ENCODE assay signal across 8 cellular contexts in the genomic region with DNA sequence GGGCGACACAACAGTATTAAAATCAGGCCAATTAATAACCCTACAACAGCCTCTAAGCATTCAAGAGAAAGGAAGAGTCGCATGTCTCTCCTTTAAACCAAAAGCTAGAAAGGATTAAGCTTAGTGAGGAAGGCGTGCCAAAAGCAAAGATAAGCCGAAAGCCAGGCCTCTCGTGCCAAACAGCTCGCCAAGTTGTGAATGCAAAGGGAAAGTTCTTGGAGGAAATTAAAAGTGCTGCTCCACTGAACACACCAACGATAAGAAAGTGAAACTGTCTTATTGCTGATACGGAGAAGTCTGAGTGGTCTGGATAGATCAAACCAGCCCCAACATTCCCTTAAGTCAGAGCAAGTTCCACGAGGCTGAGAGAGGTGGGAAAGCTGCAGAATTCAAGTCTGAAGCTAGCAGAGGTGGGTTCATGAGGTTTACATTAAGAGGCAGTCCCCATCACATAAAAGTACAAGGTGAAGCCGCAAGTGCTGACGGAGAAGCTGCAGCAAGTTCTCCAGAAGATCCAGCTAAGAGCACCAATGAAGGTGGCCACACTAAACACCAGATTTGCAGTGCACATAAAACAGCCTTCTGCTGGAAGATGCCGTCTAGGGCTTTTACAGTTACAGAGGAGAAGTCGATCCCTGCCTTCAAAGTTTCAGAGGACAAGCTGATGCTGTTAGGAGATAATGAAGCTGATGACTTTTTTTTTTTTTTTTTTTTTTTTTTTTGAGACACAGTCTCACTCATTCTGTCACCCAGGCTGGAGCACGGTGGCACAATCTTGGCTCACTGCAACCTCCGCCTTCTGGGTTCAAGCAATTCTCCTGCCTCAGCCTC.
DNase-seq lines count a peak whose midpoint lies in the region; ATAC-seq and TF ChIP-seq lines count a peak whose summit lies in the region.

No MANE protein-coding gene starts in this region.

- peak overlapping the region; percentile 86 for H3K27ac Mint-ChIP-seq in CD4-positive, alpha-beta T cell
- no peak overlapping the region for H3K27ac Mint-ChIP-seq in osteocyte (ENCODE audit: unreplicated experiment)

- no peaks in the 10 kb centered on the region for H3K27me3 Mint-ChIP-seq in CD4-positive, alpha-beta T cell
- H3K27me3 Mint-ChIP-seq in osteocyte (ENCODE audit: unreplicated experiment): no peaks in the 10 kb centered on the region

- peak overlapping the region; percentile 62 for H3K4me3 ChIP-seq in effector memory CD4-positive, alpha-beta T cell (ENCODE audit: insufficient read depth, low read depth, low read length, poor library complexity, severe bottlenecking)

- no peaks in the 10 kb centered on the region for H3K36me3 ChIP-seq in effector memory CD4-positive, alpha-beta T cell (ENCODE audit: control insufficient read depth, insufficient read depth, low read length)

- H3K4me3 Mint-ChIP-seq in CD4-positive, alpha-beta T cell: peak overlapping the region; percentile 80
- no peak overlapping the region for H3K4me3 Mint-ChIP-seq in osteocyte (ENCODE audit: unreplicated experiment)

- no peaks in the 10 kb centered on the region for H3K4me1 ChIP-seq in effector memory CD4-positive, alpha-beta T cell (ENCODE audit: control insufficient read depth, insufficient read depth, low read length, poor library complexity, severe bottlenecking)

- H3K27me3 ChIP-seq in CD4-positive, alpha-beta T cell (ENCODE audit: control insufficient read depth, insufficient read depth, low read length): no peaks in the 10 kb centered on the region
- H3K27me3 ChIP-seq in effector memory CD4-positive, alpha-beta T cell (replicated peaks; ENCODE audit: control insufficient read depth, insufficient read depth, low read length, poor library complexity, severe bottlenecking): no peaks in the 10 kb centered on the region

- H3K27ac ChIP-seq in CD4-positive, alpha-beta T cell (ENCODE audit: low read depth, low read length): peak overlapping the region; percentile 58
- peak overlapping the region; percentile 31 for H3K27ac ChIP-seq in effector memory CD4-positive, alpha-beta T cell (ENCODE audit: insufficient read depth, low read length, poor library complexity, severe bottlenecking)

- TF ChIP-seq CTCF in CD4-positive, alpha-beta T cell (IDR thresholded peaks at IDR 0.05): no peak
- TF ChIP-seq CTCF in osteocyte (IDR thresholded peaks at IDR 0.05): no peak

- POLR2A ChIA-PET in CD4-positive, alpha-beta T cell (lab: Charles Lee): interaction anchor here (0.6 to 4.8 kb wide), 13 partner anchors 8 to 118 kb away, joined by 3 to 33 read pairs (median 4); no protein-coding TSS in a partner anchor

- peak in 3 of 10 experiments; percentile 17 to 31 (median 26) for DNase-seq in CD4-positive, alpha-beta T cell
- DNase-seq in NAMALWA (ENCODE audit: low spot score) (peak; percentile 81), osteocyte (ENCODE audit: extremely low spot score, unreplicated experiment) (peak; percentile 46), GM19240 (ENCODE audit: insufficient read length, low spot score) (no peak), iPS-NIHi11 (ENCODE audit: low spot score) (no peak)
- no peak for DNase-seq in effector memory CD4-positive, alpha-beta T cell

- no peaks in the 10 kb centered on the region for H3K9me3 Mint-ChIP-seq in CD4-positive, alpha-beta T cell
- peaks cover under 1% of the 10 kb centered on the region for H3K9me3 Mint-ChIP-seq in osteocyte (ENCODE audit: unreplicated experiment)

- intact Hi-C loops in CD4-positive, alpha-beta T cell (cut with DNase I, micrococcal nuclease): loop anchor here in 1 of 2 experiments (1.0 to 10.0 kb wide), 4 partner anchors 18 to 111 kb away; no protein-coding TSS in a partner anchor

- CTCF ChIA-PET in CD4-positive, alpha-beta T cell (lab: Charles Lee): interaction anchor here (1.4 kb wide), 1 partner anchor 157 kb away, joined by 3 read pairs; no protein-coding TSS in a partner anchor

- H3K36me3 Mint-ChIP-seq in CD4-positive, alpha-beta T cell (ENCODE audit: low read depth): peaks cover 5% of the 10 kb centered on the region
- H3K36me3 Mint-ChIP-seq in osteocyte (ENCODE audit: unreplicated experiment): peaks cover 16% of the 10 kb centered on the region

- no peaks in the 10 kb centered on the region for H3K9me3 ChIP-seq in CD4-positive, alpha-beta T cell (ENCODE audit: control insufficient read depth, low read length)
- no peaks in the 10 kb centered on the region for H3K9me3 ChIP-seq in effector memory CD4-positive, alpha-beta T cell (ENCODE audit: control insufficient read depth, low read length)

- peaks cover 66% of the 10 kb centered on the region for H3K4me1 Mint-ChIP-seq in CD4-positive, alpha-beta T cell (ENCODE audit: low read depth)
- H3K4me1 Mint-ChIP-seq in osteocyte (ENCODE audit: unreplicated experiment): peaks cover 1% of the 10 kb centered on the region

- ATAC-seq in CD4-positive, alpha-beta T cell (ENCODE audit: poor library complexity): peak; percentile 41
- ATAC-seq in GM21528 (IDR thresholded peaks at IDR 0.05; ENCODE audit: low FRiP score, unreplicated experiment) (no peak), HG02623 (IDR thresholded peaks at IDR 0.05; ENCODE audit: unreplicated experiment) (no peak)

Comparison
In these comparisons a context has a peak if more than half of its experiments do, and no peak if none do; other contexts are left out.
1. DNase-seq: peak in NAMALWA (single experiment) and osteocyte (single experiment); none in effector memory CD4-positive, alpha-beta T cell (0 of 3), GM19240 (single experiment) and iPS-NIHi11 (single experiment).